34 cellular contexts compared by ENCODE assay signal in the genomic region with DNA sequence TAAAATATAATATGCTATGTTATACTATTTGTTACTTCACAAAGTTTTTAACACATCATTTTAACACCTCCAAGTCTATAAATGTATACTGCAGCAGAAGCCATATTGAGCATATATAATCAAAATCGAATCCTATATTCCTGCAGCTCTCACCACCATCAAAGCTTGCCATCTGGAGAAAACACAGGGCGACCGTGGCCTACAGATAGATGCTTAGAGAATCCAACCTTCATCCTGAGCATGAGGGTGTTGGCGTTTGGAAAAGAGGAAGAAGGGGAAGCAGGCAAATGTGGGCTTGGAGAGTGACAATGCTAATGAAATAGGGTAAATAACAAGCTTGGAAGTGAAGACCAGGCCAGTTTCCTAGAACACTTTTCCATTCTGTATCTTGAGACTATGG.
"Had no signal": no experiment of that assay in that cellular context is flagged by ENCODE, and none has a peak within 500 bp of the region (broad histone marks: within the 10 kb centered on the region; RNA-seq: fewer than 3 reads in every experiment).

No MANE protein-coding gene starts in this region.

- H3K27me3 ChIP-seq: MG63 had no signal

- DNase-seq: Karpas-422, Kasumi-1, MG63, MM.1S, MV-4-11, NCI-H1048, NCI-H1092, NCI-H1092 treated with DMSO at 0.1 percent for 48 hours, NCI-H1105, NCI-H1105 treated with DMSO at 0.1 percent for 48 hours, NCI-H1417, NCI-H1417 treated with DMSO at 0.1 percent for 48 hours, NCI-H1436, NCI-H1436 treated with DMSO at 0.1 percent for 48 hours, NCI-H146, NCI-H1694, NCI-H1694 treated with DMSO at 0.1 percent for 48 hours, NCI-H187, NCI-H187 treated with DMSO at 0.1 percent for 48 hours, NCI-H1930, NCI-H2029, NCI-H2029 treated with DMSO at 0.1 percent for 48 hours, NCI-H2081, NCI-H2081 treated with DMSO at 0.1 percent for 48 hours, NCI-H2107, NCI-H2171, NCI-H2171 treated with DMSO at 0.1 percent for 48 hours, NCI-H2227 treated with DMSO at 0.1 percent for 48 hours, NCI-H226, NCI-H345, NCI-H446, NCI-H446 treated with DMSO at 0.1 percent for 48 hours, NCI-H510A, NCI-H510A treated with DMSO at 0.1 percent for 48 hours had no signal

- H3K4me3 ChIP-seq: MG63 had no signal
